ENCODE assay signal across 15 cellular contexts in the genomic region with DNA sequence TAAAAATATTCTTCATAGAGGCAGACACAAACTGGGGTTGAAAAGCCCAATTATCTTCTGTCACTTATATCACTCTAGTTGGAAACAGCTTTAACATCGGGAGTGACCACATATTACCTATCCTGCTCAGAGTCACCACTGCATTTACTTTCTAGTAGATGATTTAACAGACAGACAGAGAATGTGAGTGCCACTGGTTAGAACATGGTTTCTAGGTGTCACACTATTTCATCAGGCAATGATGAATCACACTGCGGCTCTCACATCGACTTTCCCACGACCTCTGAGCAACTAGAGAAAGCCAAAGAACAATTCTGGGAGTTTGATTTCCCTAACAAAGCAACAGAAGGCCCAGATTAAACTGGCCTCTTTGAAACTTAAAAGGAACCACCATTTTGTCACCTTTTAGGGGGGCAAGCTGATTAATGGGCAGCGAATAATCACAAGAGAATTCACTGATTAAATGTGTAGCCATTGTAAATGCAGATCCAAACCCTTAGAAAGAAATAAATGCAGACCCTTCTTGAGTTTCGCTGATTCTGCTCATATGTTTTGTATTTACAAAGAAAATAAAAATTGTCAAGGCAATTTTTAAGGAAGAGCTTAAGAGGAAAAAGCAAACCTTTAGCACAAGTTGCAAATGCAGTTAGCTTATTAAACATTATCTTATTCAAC.
DNase-seq lines count a peak whose midpoint lies in the region; ATAC-seq and TF ChIP-seq lines count a peak whose summit lies in the region.
"Had no signal": no experiment of that assay in that cellular context is flagged by ENCODE, and none has a peak within 500 bp of the region (broad histone marks: within the 10 kb centered on the region; RNA-seq: fewer than 3 reads in every experiment).

No MANE protein-coding gene starts in this region.

- peaks cover 2% of the 10 kb centered on the region for H3K27me3 Mint-ChIP-seq in endodermal cell (ENCODE audit: insufficient read depth)
- no peaks in the 10 kb centered on the region for H3K27me3 Mint-ChIP-seq in neural crest cell (ENCODE audit: low read depth)
- H3K27me3 Mint-ChIP-seq in endothelial cell (ENCODE audit: unreplicated experiment) = no peaks in the 10 kb centered on the region
- H3K27me3 Mint-ChIP-seq: CD8-positive, alpha-beta memory T cell had no signal

- no peaks in the 10 kb centered on the region for H3K4me1 Mint-ChIP-seq in endodermal cell
- H3K4me1 Mint-ChIP-seq in neural crest cell = peaks cover 52% of the 10 kb centered on the region
- no peaks in the 10 kb centered on the region for H3K4me1 Mint-ChIP-seq in endothelial cell (ENCODE audit: unreplicated experiment)

- H3K4me3 Mint-ChIP-seq in endodermal cell (no peak overlapping the region), neural crest cell (peak overlapping the region; percentile 42), endothelial cell (ENCODE audit: unreplicated experiment) (no peak overlapping the region)
- H3K4me3 Mint-ChIP-seq: activated CD8-positive, alpha-beta T cell treated with anti-CD3 and anti-CD28 coated beads, Interleukin-2, amount 10 ng/mL, durations not matched to agents 7 days and 5 days; CD8-positive, alpha-beta memory T cell; T-helper 2 cell treated with Interferon-gamma antibody and Interleukin-4, amounts not matched to agents 5 μg/mL and 100 μg/mL, for 36 hours had no signal

- H3K4me1 ChIP-seq in endodermal cell (ENCODE audit: control insufficient read depth, insufficient read depth, low read length) (no peaks in the 10 kb centered on the region), upper lobe of right lung (no peaks in the 10 kb centered on the region)
- H3K4me1 ChIP-seq in effector memory CD4-positive, alpha-beta T cell (ENCODE audit: control insufficient read depth, insufficient read depth, low read length, poor library complexity, severe bottlenecking) = no peaks in the 10 kb centered on the region

- ATAC-seq in GM18867 (IDR thresholded peaks at IDR 0.05; ENCODE audit: unreplicated experiment) (peak; percentile 45), upper lobe of right lung (no peak)
- ATAC-seq: activated CD8-positive, alpha-beta T cell treated with anti-CD3 and anti-CD28 coated beads, Interleukin-2, amount 10 ng/mL, durations not matched to agents 7 days and 5 days; mucosa of descending colon; right cardiac atrium had no signal

- H3K9ac ChIP-seq in endodermal cell (ENCODE audit: extremely low read depth, low read length, poor library complexity, severe bottlenecking) = no peak overlapping the region

- H3K9me3 ChIP-seq in endodermal cell (ENCODE audit: control insufficient read depth, low read length) (no peaks in the 10 kb centered on the region), upper lobe of right lung (no peaks in the 10 kb centered on the region)
- H3K9me3 ChIP-seq in effector memory CD4-positive, alpha-beta T cell (ENCODE audit: control insufficient read depth, low read length) = no peaks in the 10 kb centered on the region
- H3K9me3 ChIP-seq: mucosa of descending colon had no signal

- H3K27ac ChIP-seq in endodermal cell (ENCODE audit: low read depth, low read length) (peak overlapping the region; percentile 95), upper lobe of right lung (no peak overlapping the region)
- no peak overlapping the region for H3K27ac ChIP-seq in effector memory CD4-positive, alpha-beta T cell (ENCODE audit: insufficient read depth, low read length, poor library complexity, severe bottlenecking)

- 41 to 66% methylated on average over 4 to 6 of the region's 6 CpGs for WGBS in endodermal cell (ENCODE audit: insufficient coverage in 1 of 2, insufficient read length in 1 of 2), 2 experiments

- H3K27me3 ChIP-seq in endodermal cell (ENCODE audit: control insufficient read depth, insufficient read depth, low read length, poor library complexity, severe bottlenecking) = no peaks in the 10 kb centered on the region
- no peaks in the 10 kb centered on the region for H3K27me3 ChIP-seq in effector memory CD4-positive, alpha-beta T cell (replicated peaks; ENCODE audit: control insufficient read depth, insufficient read depth, low read length, poor library complexity, severe bottlenecking)
- H3K27me3 ChIP-seq in upper lobe of right lung = no peaks in the 10 kb centered on the region

- peak; percentile 43 for DNase-seq in OCI-M1 (lab: John Stamatoyannopoulos, UW)
- DNase-seq in endodermal cell = peak; percentile 52
- peak; percentile 4 for DNase-seq in neural crest cell (ENCODE audit: low read depth, low spot score)
- DNase-seq in effector memory CD4-positive, alpha-beta T cell = no peak
- DNase-seq in GM03348 (ENCODE audit: low spot score) = no peak
- no peak for DNase-seq in upper lobe of right lung
- no peak for DNase-seq in endothelial cell (ENCODE audit: low spot score)
- DNase-seq: activated CD8-positive, alpha-beta T cell treated with anti-CD3 and anti-CD28 coated beads, Interleukin-2, amount 10 ng/mL, durations not matched to agents 7 days and 5 days; CD8-positive, alpha-beta memory T cell; mucosa of descending colon; NCI-H2081; right cardiac atrium; substantia nigra had no signal

- intact Hi-C loops in upper lobe of right lung (cut with DNase I) = no loop called here

- H3K36me3 Mint-ChIP-seq in endodermal cell (ENCODE audit: low read depth) = no peaks in the 10 kb centered on the region
- H3K36me3 Mint-ChIP-seq in neural crest cell (ENCODE audit: low read depth) = no peaks in the 10 kb centered on the region
- no peaks in the 10 kb centered on the region for H3K36me3 Mint-ChIP-seq in endothelial cell (ENCODE audit: low read depth, unreplicated experiment)

- no peak for TF ChIP-seq CTCF in endodermal cell (conservative IDR thresholded peaks at IDR 0.05)
- no peak for TF ChIP-seq CTCF in neural crest cell (conservative IDR thresholded peaks at IDR 0.05)
- TF ChIP-seq CTCF in upper lobe of right lung (IDR thresholded peaks at IDR 0.05) = no peak
- no peak for TF ChIP-seq CTCF in endothelial cell (IDR thresholded peaks at IDR 0.05; ENCODE audit: unreplicated experiment)

- no peak overlapping the region for H3K4me3 ChIP-seq in endodermal cell (ENCODE audit: low read length)
- H3K4me3 ChIP-seq in effector memory CD4-positive, alpha-beta T cell (ENCODE audit: insufficient read depth, low read depth, low read length, poor library complexity, severe bottlenecking) = no peak overlapping the region
- H3K4me3 ChIP-seq in upper lobe of right lung = no peak overlapping the region
- H3K4me3 ChIP-seq: mucosa of descending colon had no signal

- H3K36me3 ChIP-seq in endodermal cell (ENCODE audit: control insufficient read depth, insufficient read depth, low read length) (no peaks in the 10 kb centered on the region), upper lobe of right lung (no peaks in the 10 kb centered on the region)
- no peaks in the 10 kb centered on the region for H3K36me3 ChIP-seq in effector memory CD4-positive, alpha-beta T cell (ENCODE audit: control insufficient read depth, insufficient read depth, low read length)

- H3K9me3 Mint-ChIP-seq in endodermal cell (no peaks in the 10 kb centered on the region), neural crest cell (peaks cover 7% of the 10 kb centered on the region), endothelial cell (ENCODE audit: unreplicated experiment) (no peaks in the 10 kb centered on the region)
- H3K9me3 Mint-ChIP-seq: T-helper 2 cell treated with Interferon-gamma antibody and Interleukin-4, amounts not matched to agents 5 μg/mL and 100 μg/mL, for 36 hours had no signal

- no peak overlapping the region for H3K27ac Mint-ChIP-seq in endodermal cell
- peak overlapping the region; percentile 83 for H3K27ac Mint-ChIP-seq in neural crest cell (ENCODE audit: unreplicated experiment)
- no peak overlapping the region for H3K27ac Mint-ChIP-seq in endothelial cell (ENCODE audit: unreplicated experiment)
- H3K27ac Mint-ChIP-seq: activated CD8-positive, alpha-beta T cell treated with anti-CD3 and anti-CD28 coated beads, Interleukin-2, amount 10 ng/mL, durations not matched to agents 7 days and 5 days; CD8-positive, alpha-beta memory T cell; T-helper 2 cell treated with Interferon-gamma antibody and Interleukin-4, amounts not matched to agents 5 μg/mL and 100 μg/mL, for 36 hours had no signal

Comparison
In these comparisons a context has a peak if more than half of its experiments do, and no peak if none do; other contexts are left out.
1. DNase-seq: peak in OCI-M1 (single experiment), endodermal cell (single experiment) and neural crest cell (single experiment); none in effector memory CD4-positive, alpha-beta T cell (0 of 3), GM03348 (single experiment), upper lobe of right lung (single experiment) and endothelial cell (single experiment).